ENCODE assay signal across 28 cellular contexts in genomic region chr7:67976490-67976889, GRCh38.
"Had no signal": no experiment of that assay in that cellular context is flagged by ENCODE, and none has a peak within 500 bp of the region (broad histone marks: within the 10 kb centered on the region; RNA-seq: fewer than 3 reads in every experiment).

No MANE protein-coding gene starts in this region.

- DNase-seq: colonic mucosa; cortex of kidney; dermis blood vessel endothelial cell; dorsolateral prefrontal cortex; effector CD4-positive, alpha-beta T cell; effector CD8-positive, alpha-beta T cell; effector memory CD4-positive, alpha-beta T cell; effector memory CD8-positive, alpha-beta T cell; endodermal cell; erythroblast; esophagus squamous epithelium; foreskin fibroblast; foreskin keratinocyte; foreskin melanocyte; gastrocnemius medialis; glutamatergic neuron; head of caudate nucleus; heart left ventricle; heart right ventricle had no signal

- H3K9me3 ChIP-seq: colonic mucosa, esophagus squamous epithelium, gastrocnemius medialis had no signal

- H3K36me3 ChIP-seq: colonic mucosa, esophagus muscularis mucosa, esophagus squamous epithelium, gastrocnemius medialis, gastroesophageal sphincter, heart left ventricle, heart right ventricle had no signal

- H3K4me3 ChIP-seq: colonic mucosa, coronary artery, dorsolateral prefrontal cortex, esophagus muscularis mucosa, esophagus squamous epithelium, gastrocnemius medialis, gastroesophageal sphincter, heart left ventricle, heart right ventricle had no signal

- ATAC-seq: effector memory CD8-positive, alpha-beta T cell; esophagus mucosa; foreskin keratinocyte; gastrocnemius medialis; gastroesophageal sphincter; heart left ventricle; heart right ventricle had no signal

- H3K4me1 ChIP-seq: colonic mucosa, esophagus muscularis mucosa, esophagus squamous epithelium, foreskin keratinocyte, gastrocnemius medialis, gastroesophageal sphincter, heart left ventricle, heart right ventricle had no signal

- H3K27me3 ChIP-seq: colonic mucosa, dorsolateral prefrontal cortex, esophagus muscularis mucosa, esophagus squamous epithelium, foreskin keratinocyte, gastrocnemius medialis, gastroesophageal sphincter, heart left ventricle, heart right ventricle had no signal

- FAIRE-seq: colon, endometrium, endothelial cell of umbilical vein, frontal cortex had no signal

- H3K27ac ChIP-seq: colonic mucosa, coronary artery, dorsolateral prefrontal cortex, epithelial cell of prostate, esophagus muscularis mucosa, esophagus squamous epithelium, foreskin keratinocyte, gastrocnemius medialis, gastroesophageal sphincter, heart left ventricle, heart right ventricle had no signal
